In the genomic region with DNA sequence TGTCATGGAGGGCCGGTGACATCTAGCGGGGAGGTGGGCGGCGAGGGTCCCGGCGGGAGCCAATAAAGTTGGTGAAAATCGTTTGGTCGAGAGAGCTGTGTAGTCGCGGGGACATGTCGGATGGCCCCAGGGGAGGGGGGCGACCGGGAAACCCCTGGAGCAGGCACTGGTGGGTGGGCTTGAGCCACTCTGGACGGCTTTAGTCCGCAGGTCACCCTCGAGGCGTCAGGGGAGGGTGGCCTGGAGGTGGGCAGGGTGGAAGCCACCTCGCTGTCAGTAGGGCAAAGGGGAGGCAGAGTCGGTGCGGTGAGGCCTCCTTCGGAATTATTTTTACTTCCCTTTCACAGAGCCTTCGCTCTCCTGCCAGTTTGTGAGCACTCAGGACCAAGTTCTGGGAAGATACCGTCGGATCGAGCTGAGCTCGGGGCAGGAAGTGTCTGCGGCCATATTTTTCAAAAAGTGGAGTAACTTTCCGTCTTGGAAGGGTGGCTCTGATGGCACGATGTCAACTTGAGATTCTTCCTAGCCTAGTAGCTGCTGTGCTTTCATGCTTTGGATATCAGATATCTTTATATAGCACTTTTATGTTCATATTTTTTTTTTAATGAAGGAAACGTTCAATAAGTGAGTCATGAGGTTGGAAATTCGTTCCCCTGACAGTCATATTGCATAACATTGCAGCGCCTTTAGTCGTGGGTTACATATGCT, we compare ENCODE assay signal across 9 cellular contexts. TPM values are rescaled to one million over a fixed set of nuclear protein-coding genes. Genes with fewer than 3 reads are reported as not detected.
DNase-seq lines count a peak whose midpoint lies in the region; ATAC-seq and TF ChIP-seq lines count a peak whose summit lies in the region.
"Had no signal": no experiment of that assay in that cellular context is flagged by ENCODE, and none has a peak within 500 bp of the region (broad histone marks: within the 10 kb centered on the region; RNA-seq: fewer than 3 reads in every experiment).

No MANE protein-coding gene starts in this region.

- no peaks in the 10 kb centered on the region for H3F3A ChIP-seq in PC-3 (ENCODE audit: low read length, unreplicated experiment)

- H3K36me3 Mint-ChIP-seq in progenitor cell of endocrine pancreas (ENCODE audit: insufficient read depth): peaks cover 1% of the 10 kb centered on the region

- H4K20me1 ChIP-seq in PC-3 (ENCODE audit: low read length): no peaks in the 10 kb centered on the region

- intact Hi-C loops in PC-3 (cut with micrococcal nuclease) (loop anchor here (2.0 kb wide), 1 partner anchor 70 kb away; no protein-coding TSS in a partner anchor), adrenal gland (cut with DNase I) (no loop called here), left ventricle myocardium inferior (cut with micrococcal nuclease) (loop anchor here (5.0 kb wide), 1 partner anchor 222 kb away; no protein-coding TSS in a partner anchor)

- H3K4me1 Mint-ChIP-seq in progenitor cell of endocrine pancreas (ENCODE audit: low read depth): peaks cover 53% of the 10 kb centered on the region

- peaks cover 30% of the 10 kb centered on the region for H3K79me2 ChIP-seq in PC-3 (ENCODE audit: low read length)

- WGBS in adrenal gland, 4 donors: 3 to 9% (median 4%) methylated on average over 29 to 33 of the region's 33 CpGs

- H3K27me3 Mint-ChIP-seq in progenitor cell of endocrine pancreas: no peaks in the 10 kb centered on the region

- TF ChIP-seq CTCF in GM10266 (IDR thresholded peaks at IDR 0.05; ENCODE audit: control insufficient read depth, insufficient read depth, low read depth, missing control alignments) (peak; percentile 5), PC-3 (conservative IDR thresholded peaks at IDR 0.05; ENCODE audit: low read depth, low read length) (no peak), adrenal gland (IDR thresholded peaks at IDR 0.05) (no peak), left ventricle myocardium inferior (IDR thresholded peaks at IDR 0.05; ENCODE audit: borderline replicate concordance) (no peak), progenitor cell of endocrine pancreas (IDR thresholded peaks at IDR 0.05; ENCODE audit: unreplicated experiment) (no peak)

- peak in 1 of 2 donors; percentile 26 for TF ChIP-seq POLR2A in adrenal gland (IDR thresholded peaks at IDR 0.05)

- DNase-seq in GM10266 (ENCODE audit: extremely low spot score) (no peak), PC-3 (peak; percentile 37), adrenal gland (peak; percentile 44 to 75 (median 51)), left ventricle myocardium inferior (peak; percentile 31), progenitor cell of endocrine pancreas (ENCODE audit: low spot score, unreplicated experiment) (peak; percentile 27), NCI-H2081 (lab: John Stamatoyannopoulos, UW) (no peak)

- peak overlapping the region; percentile 98 for H3K27ac Mint-ChIP-seq in progenitor cell of endocrine pancreas

- H3K9me3 ChIP-seq in PC-3 (ENCODE audit: low read length): no peaks in the 10 kb centered on the region
- no peaks in the 10 kb centered on the region for H3K9me3 ChIP-seq in adrenal gland (replicated peaks in 1 of 3)
- H3K9me3 ChIP-seq in left ventricle myocardium inferior (replicated peaks): no peaks in the 10 kb centered on the region

- CTCF ChIA-PET in PC-3 (lab: Charles Lee): interaction anchor here (0.6 kb wide), 1 partner anchor 1869 kb away, joined by 5 read pairs; no protein-coding TSS in a partner anchor

- H3K9ac ChIP-seq in PC-3 (ENCODE audit: low read length): peak overlapping the region; percentile 78

- peak overlapping the region; percentile 69; the same call in 1 of the 2 replicates for H2AFZ ChIP-seq in PC-3 (ENCODE audit: low read length)

- H3K27me3 ChIP-seq in PC-3 (ENCODE audit: low read length) (no peaks in the 10 kb centered on the region), adrenal gland (no peaks in the 10 kb centered on the region), left ventricle myocardium inferior (ENCODE audit: low read depth) (no peaks in the 10 kb centered on the region)

- peak overlapping the region; percentile 97 for H3K4me3 Mint-ChIP-seq in progenitor cell of endocrine pancreas (ENCODE audit: low read depth)

- H3K9me3 Mint-ChIP-seq in progenitor cell of endocrine pancreas (ENCODE audit: low read depth): no peaks in the 10 kb centered on the region

- peaks cover 37% of the 10 kb centered on the region for H3K4me1 ChIP-seq in PC-3 (ENCODE audit: insufficient read depth, low read length)
- peaks cover 11 to 12% of the 10 kb centered on the region in 2 donors for H3K4me1 ChIP-seq in adrenal gland (replicated peaks in 1 of 2)
- peaks cover 44% of the 10 kb centered on the region for H3K4me1 ChIP-seq in left ventricle myocardium inferior

- peak overlapping the region; percentile 92 for H3K4me3 ChIP-seq in PC-3 (ENCODE audit: low read length)
- H3K4me3 ChIP-seq in adrenal gland: peak overlapping the region; percentile 48 to 78 (median 62)
- peak overlapping the region; percentile 81 for H3K4me3 ChIP-seq in left ventricle myocardium inferior

- no peaks in the 10 kb centered on the region for H3K9me2 ChIP-seq in PC-3 (replicated peaks; ENCODE audit: low read length)

- peak overlapping the region; percentile 89 for H3K4me2 ChIP-seq in PC-3 (ENCODE audit: low read length)

- no TSS peak for BruUV-seq in PC-3 (replicated peaks; lab: Mats Ljungman, UMichigan)

- no peaks in the 10 kb centered on the region for H3K36me3 ChIP-seq in PC-3 (ENCODE audit: low read depth, low read length)
- no peaks in the 10 kb centered on the region for H3K36me3 ChIP-seq in adrenal gland (replicated peaks in 1 of 2)
- no peaks in the 10 kb centered on the region for H3K36me3 ChIP-seq in left ventricle myocardium inferior

- ATAC-seq in PC-3 (peak; percentile 3), HG03139 (IDR thresholded peaks at IDR 0.05; ENCODE audit: unreplicated experiment) (no peak), HG03460 (IDR thresholded peaks at IDR 0.05; ENCODE audit: unreplicated experiment) (no peak)

- H3K27ac ChIP-seq in PC-3 (ENCODE audit: low read length) (peak overlapping the region; percentile 49), adrenal gland (peak overlapping the region; percentile 86 to 98 (median 98)), left ventricle myocardium inferior (replicated peaks) (peak overlapping the region; percentile 94)

- POLR2A ChIA-PET in PC-3 (lab: Charles Lee; ENCODE audit: unreplicated experiment): interaction anchor here (0.6 to 1.1 kb wide), 4 partner anchors 27 to 444 kb away, joined by 3 to 8 read pairs (median 5); a partner anchor contains a TSS

RNA-seq across cellular contexts. Expression of a gene that starts 28.2 kb away (rescaled TPM):
- total RNA-seq in PC-3 (2014; rRNA removed) (20.0 and 21.4 TPM in 2 replicates), adrenal gland (100 to 1,000 TPM in 1 of 8 donors, 10 to 100 TPM in 7; 11.5 to 103 (median 43.3) TPM), left ventricle myocardium inferior (49.7 TPM), progenitor cell of endocrine pancreas (112 and 117 TPM in 2 replicates)
- 100 to 1,000 TPM in 1 of 3 donors, 10 to 100 TPM in 2; 16.6 to 112 (median 20.2) TPM for polyA plus RNA-seq in adrenal gland

RNA-seq across cellular contexts. Expression of a gene that starts 28.4 kb away (rescaled TPM):
- total RNA-seq in PC-3 (2014; rRNA removed) (0.29 and 0.47 TPM in 2 replicates), adrenal gland (1 to 10 TPM; 2.6 to 9.3 (median 4.5) TPM), left ventricle myocardium inferior (1.9 TPM), progenitor cell of endocrine pancreas (2.7 and 3.5 TPM in 2 replicates)
- 10 to 100 TPM in 1 of 3 donors, 1 to 10 TPM in 2; 3.1 to 12.5 (median 4.8) TPM for polyA plus RNA-seq in adrenal gland

RNA-seq across cellular contexts. Expression of a gene that starts 38.9 kb away (rescaled TPM):
- total RNA-seq in PC-3 (2014; rRNA removed) (not detected in 2 replicates), adrenal gland (under 1 TPM in 6 of 8 donors, not detected in 2; 0.21 to 0.41 (median 0.28) TPM), left ventricle myocardium inferior (0.14 TPM), progenitor cell of endocrine pancreas (not detected in 2 replicates)
- polyA plus RNA-seq in adrenal gland: under 1 TPM in 2 of 3 donors, not detected in 1; 0.20 to 0.24 TPM
- total RNA-seq: T-helper 2 cell treated with Interferon-gamma antibody and Interleukin-4, amounts not matched to agents 100 ng/mL and 5 ng/mL, for 36 hours had no signal

Comparison
In these comparisons a context has a peak if more than half of its experiments do, and no peak if none do; other contexts are left out.
1. DNase-seq: peak in PC-3 (single experiment), adrenal gland (7 of 7), left ventricle myocardium inferior (single experiment) and progenitor cell of endocrine pancreas (single experiment); none in GM10266 (single experiment) and NCI-H2081 (0 of 2).
2. intact Hi-C loops: an anchor here in PC-3 (2.0 kb wide) and left ventricle myocardium inferior (5.0 kb wide); none called in adrenal gland.
3. Peak in every context shown above with its lines, with median percentiles within 50 percentile points of each other: H3K27ac ChIP-seq and H3K4me3 ChIP-seq.